ENCODE assay signal across 1 cellular context in the genomic region with DNA sequence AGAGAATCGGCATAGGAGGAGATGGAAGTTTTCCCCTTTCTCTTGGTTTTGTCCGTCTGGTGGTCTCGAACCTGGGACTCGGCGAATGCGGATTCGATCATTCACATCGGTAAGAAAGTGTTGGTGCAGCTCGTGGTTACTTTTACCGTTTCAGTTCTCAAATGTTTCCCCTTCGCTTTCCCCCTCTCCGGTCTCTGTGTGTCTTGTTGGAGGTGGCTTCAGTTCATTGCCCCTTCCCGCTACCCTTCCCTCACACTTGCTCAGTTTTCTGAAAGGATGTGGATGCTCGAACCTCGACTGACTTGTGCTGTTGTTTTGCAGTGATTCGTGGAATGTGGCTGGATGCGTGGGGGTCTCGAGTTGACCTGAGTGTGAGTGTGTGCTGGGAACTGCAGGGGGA.
TF ChIP-seq lines count a peak whose summit lies in the region.

No MANE protein-coding gene starts in this region.

TF ChIP-seq in IMR-90, 13 proteins besides CTCF, POLR2A, EP300 and RAD21:
- TF ChIP-seq MAFK (IDR thresholded peaks at IDR 0.05; ENCODE audit: low read depth, low read length) (no peak), CEBPB (IDR thresholded peaks at IDR 0.05; ENCODE audit: low read depth, low read length) (no peak), MXI1 (IDR thresholded peaks at IDR 0.05; ENCODE audit: borderline replicate concordance, low read depth, low read length) (no peak), RCOR1 (IDR thresholded peaks at IDR 0.05; ENCODE audit: insufficient replicate concordance, low read length) (no peak), MAZ (IDR thresholded peaks at IDR 0.05; ENCODE audit: borderline replicate concordance, low read depth, low read length) (no peak), CHD1 (IDR thresholded peaks at IDR 0.05; ENCODE audit: low read depth, low read length) (no peak), NFE2L2 (IDR thresholded peaks at IDR 0.05; ENCODE audit: low read depth, low read length) (no peak), FOS (IDR thresholded peaks at IDR 0.05; ENCODE audit: low read depth, low read length) (no peak), USF2 (IDR thresholded peaks at IDR 0.05; ENCODE audit: low read depth, low read length) (no peak)
